Comparison of ENCODE assay signal across 18 cellular contexts in the genomic region with DNA sequence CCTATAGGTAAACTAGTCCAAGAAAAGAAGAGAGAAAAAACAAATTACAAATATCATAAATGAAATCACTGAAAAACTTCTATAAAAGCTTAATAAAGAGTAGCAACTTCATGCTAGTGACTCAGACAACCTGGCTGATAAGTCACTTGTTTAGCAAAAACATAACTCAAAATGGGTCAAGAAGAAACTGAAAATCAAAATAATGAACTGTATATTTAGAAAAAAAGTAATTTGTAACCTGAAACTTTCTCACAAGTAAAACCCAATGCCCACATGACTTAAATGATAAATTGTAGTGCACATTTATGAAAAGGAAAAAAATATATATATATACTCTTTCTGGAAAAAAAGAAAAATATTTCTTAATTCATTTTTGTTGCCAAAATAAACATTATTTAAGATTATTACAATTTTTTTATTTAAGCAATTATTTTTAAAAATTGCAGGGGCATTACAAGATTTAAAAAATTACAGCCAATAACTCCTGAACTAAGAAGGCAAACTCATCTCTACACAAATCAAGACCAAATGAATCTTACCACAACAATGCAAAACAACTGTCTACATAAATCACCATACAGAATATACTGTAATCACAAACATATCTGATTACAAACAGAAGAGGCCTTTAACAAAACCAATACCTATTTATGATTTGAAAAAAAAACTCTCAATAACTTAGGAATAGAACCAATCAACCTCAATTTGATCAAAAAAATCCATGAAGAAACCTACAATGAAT.
A peak's percentile ranks its signal among the peaks of the same experiment; 100 is the strongest.
DNase-seq lines count a peak whose midpoint lies in the region; ATAC-seq, FAIRE-seq and TF ChIP-seq lines count a peak whose summit lies in the region.
"Had no signal": no experiment of that assay in that cellular context is flagged by ENCODE, and none has a peak within 500 bp of the region (broad histone marks: within the 10 kb centered on the region; RNA-seq: fewer than 3 reads in every experiment).

No MANE protein-coding gene starts in this region.

- POLR2A ChIA-PET in SK-N-SH (lab: Yijun Ruan, JAX), result no interaction called here

- no peaks in the 10 kb centered on the region for H3K79me2 ChIP-seq in SK-N-SH (ENCODE audit: insufficient read depth)

- CTCF ChIA-PET in SK-N-SH (lab: Yijun Ruan, JAX), result interaction anchor here (0.6 kb wide), 1 partner anchor 435 kb away, joined by 3 read pairs; no protein-coding TSS in a partner anchor

- H3K27ac ChIP-seq in SK-N-SH (ENCODE audit: low read depth in 2 of 2, low read length in 1 of 2), result no peak overlapping the region
- H3K27ac ChIP-seq in thyroid gland, result no peak overlapping the region
- H3K27ac ChIP-seq: GM23248, Peyer's patch had no signal

- H3K4me3 Mint-ChIP-seq in CD14-positive monocyte, result no peak overlapping the region
- H3K4me3 Mint-ChIP-seq: CD4-positive, CD25-positive, alpha-beta regulatory T cell had no signal

- H3K9me2 ChIP-seq in SK-N-SH, result no peaks in the 10 kb centered on the region

- H3K9ac ChIP-seq in SK-N-SH, result no peak overlapping the region
- H3K9ac ChIP-seq: GM23248 had no signal

- H3K4me1 ChIP-seq in SK-N-SH (ENCODE audit: control insufficient read depth in 1 of 2, insufficient read depth in 2 of 2, low read depth in 1 of 2, low read length in 1 of 2) (no peaks in the 10 kb centered on the region), thyroid gland (no peaks in the 10 kb centered on the region)
- H3K4me1 ChIP-seq: Peyer's patch had no signal

- no peaks in the 10 kb centered on the region for H3F3A ChIP-seq in SK-N-SH (replicated peaks; ENCODE audit: insufficient read depth)

- peaks cover 0 to 4% (median 0%) of the 10 kb centered on the region in 7 donors for H3K9me3 Mint-ChIP-seq in CD14-positive monocyte

- H3K4me1 Mint-ChIP-seq in CD14-positive monocyte, result no peaks in the 10 kb centered on the region
- H3K4me1 Mint-ChIP-seq: CD4-positive, CD25-positive, alpha-beta regulatory T cell had no signal

- H3K4me3 ChIP-seq in SK-N-SH (ENCODE audit: low read depth in 2 of 2, low read length in 1 of 2), result no peak overlapping the region
- no peak overlapping the region for H3K4me3 ChIP-seq in thyroid gland (replicated peaks in 1 of 3)
- H3K4me3 ChIP-seq: GM23248, Peyer's patch had no signal

- H3K27me3 ChIP-seq in SK-N-SH (ENCODE audit: insufficient read depth) (no peaks in the 10 kb centered on the region), thyroid gland (no peaks in the 10 kb centered on the region)
- H3K27me3 ChIP-seq: Peyer's patch had no signal

- no peak overlapping the region for H3K27ac Mint-ChIP-seq in CD14-positive monocyte
- H3K27ac Mint-ChIP-seq: CD4-positive, CD25-positive, alpha-beta regulatory T cell had no signal

- no peak for TF ChIP-seq EP300 in SK-N-SH (IDR thresholded peaks at IDR 0.05; ENCODE audit: borderline replicate concordance in 1 of 2, low read depth in 1 of 2, low read length in 1 of 2)

- peak; percentile 40 for FAIRE-seq in frontal cortex (lab: Jason Lieb, UNC)
- FAIRE-seq: GM12891 had no signal

- peak; percentile 74 for ATAC-seq in GM18511 (IDR thresholded peaks at IDR 0.05; ENCODE audit: unreplicated experiment)
- ATAC-seq in HG02884 (IDR thresholded peaks at IDR 0.05; ENCODE audit: unreplicated experiment), result peak; percentile 70
- peak; percentile 62 for ATAC-seq in HG03457 (IDR thresholded peaks at IDR 0.05; ENCODE audit: unreplicated experiment)
- ATAC-seq: HCT116 had no signal

- no peak for TF ChIP-seq RAD21 in SK-N-SH (IDR thresholded peaks at IDR 0.05; ENCODE audit: low read length)

- no peak overlapping the region for H3K4me2 ChIP-seq in SK-N-SH

- peaks cover 0 to 2% (median 0%) of the 10 kb centered on the region in 3 donors for H3K27me3 Mint-ChIP-seq in CD14-positive monocyte (ENCODE audit: low read depth in 3 of 3)
- H3K27me3 Mint-ChIP-seq: CD4-positive, CD25-positive, alpha-beta regulatory T cell had no signal

- no peaks in the 10 kb centered on the region for H4K20me1 ChIP-seq in SK-N-SH (ENCODE audit: insufficient read depth)

- no peaks in the 10 kb centered on the region for H3K36me3 ChIP-seq in SK-N-SH (replicated peaks in 1 of 2; ENCODE audit: control insufficient read depth in 1 of 2, insufficient read depth in 2 of 2, low read length in 1 of 2)
- H3K36me3 ChIP-seq in thyroid gland, result no peaks in the 10 kb centered on the region
- H3K36me3 ChIP-seq: Peyer's patch had no signal

- intact Hi-C loops in thyroid gland (cut with DNase I), result no loop called here
- intact Hi-C loops in CD14-positive monocyte (cut with micrococcal nuclease), result no loop called here

- TF ChIP-seq CTCF in SK-N-SH (IDR thresholded peaks at IDR 0.05) (no peak), thyroid gland (IDR thresholded peaks at IDR 0.05) (no peak), CD14-positive monocyte (IDR thresholded peaks at IDR 0.05) (no peak)

- H3K36me3 Mint-ChIP-seq in CD14-positive monocyte, result no peaks in the 10 kb centered on the region
- H3K36me3 Mint-ChIP-seq: CD4-positive, CD25-positive, alpha-beta regulatory T cell had no signal

- H3K9me3 ChIP-seq in SK-N-SH (no peaks in the 10 kb centered on the region), thyroid gland (no peaks in the 10 kb centered on the region)
- H3K9me3 ChIP-seq: Peyer's patch had no signal

- no peak for TF ChIP-seq POLR2A in thyroid gland (IDR thresholded peaks at IDR 0.05)

- DNase-seq in frontal cortex (ENCODE audit: low spot score in 2 of 2) (no peak), SK-N-SH (no peak), thyroid gland (no peak), CD14-positive monocyte (ENCODE audit: low spot score) (no peak)
- DNase-seq: CD4-positive, CD25-positive, alpha-beta regulatory T cell; GM23248; KBM-7; NCI-H1105; NCI-H187 treated with DMSO at 0.1 percent for 48 hours; NCI-H2171; NCI-H774; Peyer's patch; SHP77 had no signal

- H2AFZ ChIP-seq in SK-N-SH (ENCODE audit: low read depth), result no peak overlapping the region
- H2AFZ ChIP-seq: GM23248 had no signal

TF ChIP-seq in SK-N-SH, 30 proteins besides CTCF, POLR2A, EP300 and RAD21:
- TF ChIP-seq USF1 (IDR thresholded peaks at IDR 0.05; ENCODE audit: borderline replicate concordance, low read depth) (no peak), MEF2A (IDR thresholded peaks at IDR 0.05; ENCODE audit: borderline replicate concordance, low read depth) (no peak)
